20 cellular contexts compared by ENCODE assay signal in genomic region chr16:69916445-69916844, GRCh38. TPM values are rescaled to one million over a fixed set of nuclear protein-coding genes. Genes with fewer than 3 reads are reported as not detected.
DNase-seq lines count a peak whose midpoint lies in the region; ATAC-seq and TF ChIP-seq lines count a peak whose summit lies in the region.
"Had no signal": no experiment of that assay in that cellular context is flagged by ENCODE, and none has a peak within 500 bp of the region (broad histone marks: within the 10 kb centered on the region; RNA-seq: fewer than 3 reads in every experiment).

No MANE protein-coding gene starts in this region.

- H3K4me3 ChIP-seq in right cardiac atrium (ENCODE audit: low read length): no peak overlapping the region
- H3K4me3 ChIP-seq in neural progenitor cell: no peak overlapping the region
- no peak overlapping the region for H3K4me3 ChIP-seq in WERI-Rb-1 (ENCODE audit: low read depth, low read length)
- H3K4me3 ChIP-seq: left ventricle myocardium inferior, right atrium auricular region, upper lobe of left lung had no signal

- no peaks in the 10 kb centered on the region for H3K9me3 ChIP-seq in right cardiac atrium (ENCODE audit: control insufficient read depth, low read length)
- no peaks in the 10 kb centered on the region for H3K9me3 ChIP-seq in neural progenitor cell (ENCODE audit: low read depth)
- no peaks in the 10 kb centered on the region for H3K9me3 ChIP-seq in WERI-Rb-1 (ENCODE audit: severe bottlenecking)
- H3K9me3 ChIP-seq: left ventricle myocardium inferior, right atrium auricular region, upper lobe of left lung had no signal

- H3K79me2 ChIP-seq in neural progenitor cell (ENCODE audit: low read depth): no peaks in the 10 kb centered on the region

- no peak overlapping the region for H3K9ac ChIP-seq in neural progenitor cell

- no peaks in the 10 kb centered on the region for H3F3A ChIP-seq in neural progenitor cell (ENCODE audit: low read depth)

- ATAC-seq in right cardiac atrium (no peak), left cardiac atrium (no peak), HG02759 (IDR thresholded peaks at IDR 0.05; ENCODE audit: unreplicated experiment) (no peak)
- ATAC-seq: activated naive CD8-positive, alpha-beta T cell treated with anti-CD3 and anti-CD28 coated beads, Interleukin-2, amount 50 U/mL, for 24 hours; stimulated activated naive CD8-positive, alpha-beta T cell treated with anti-CD3 and anti-CD28 coated beads, Interleukin-15, amount 100 ng/mL, for 72 hours had no signal

- peak overlapping the region; percentile 70 for H3K27ac Mint-ChIP-seq in chondrocyte (ENCODE audit: unreplicated experiment)
- peak overlapping the region; percentile 7 for H3K27ac Mint-ChIP-seq in neural progenitor cell
- H3K27ac Mint-ChIP-seq: activated naive CD8-positive, alpha-beta T cell treated with anti-CD3 and anti-CD28 coated beads, Interleukin-2, amount 50 U/mL, for 24 hours; dendritic cell treated with granulocyte-macrophage colony-stimulating factor and Interleukin-4, amounts not matched to agents 40 ng/mL and 50 ng/mL, for 4 days had no signal

- H3K4me2 ChIP-seq in neural progenitor cell: no peak overlapping the region

- DNase-seq in right cardiac atrium (no peak), left cardiac atrium (no peak), chondrocyte (ENCODE audit: low spot score) (no peak), neural progenitor cell (ENCODE audit: low spot score) (no peak), NCI-H187 (lab: John Stamatoyannopoulos, UW) (no peak), NCI-H1105 (lab: John Stamatoyannopoulos, UW) (no peak), WERI-Rb-1 (no peak)
- DNase-seq: activated CD4-positive, alpha-beta T cell treated with anti-CD3 and anti-CD28 coated beads, Interleukin-2, amount 50 U/mL, for 4 hours; activated effector memory CD4-positive, alpha-beta T cell treated with anti-CD3 and anti-CD28 coated beads, Interleukin-2, amount 50 U/mL, for 16 hours; activated naive CD8-positive, alpha-beta T cell treated with anti-CD3 and anti-CD28 coated beads, Interleukin-2, amount 50 U/mL, for 24 hours; left ventricle myocardium inferior; NCI-H1105 treated with DMSO at 0.1 percent for 48 hours; NCI-H524; stimulated activated CD4-positive, alpha-beta T cell treated with anti-CD3 and anti-CD28 coated beads, Interleukin-12 subunit alpha, Interleukin-12 subunit beta, amount 100 ng/mL, for 4 hours; stimulated activated CD4-positive, alpha-beta T cell treated with anti-CD3 and anti-CD28 coated beads, Interleukin-4, amount 100 ng/mL, for 4 hours; stimulated activated naive CD8-positive, alpha-beta T cell treated with anti-CD3 and anti-CD28 coated beads, Interleukin-15, amount 100 ng/mL, for 72 hours; upper lobe of left lung had no signal

- no peaks in the 10 kb centered on the region for H3K9me3 Mint-ChIP-seq in chondrocyte (ENCODE audit: low read depth)
- H3K9me3 Mint-ChIP-seq in neural progenitor cell: no peaks in the 10 kb centered on the region
- H3K9me3 Mint-ChIP-seq: activated naive CD8-positive, alpha-beta T cell treated with anti-CD3 and anti-CD28 coated beads, Interleukin-2, amount 50 U/mL, for 24 hours; dendritic cell treated with granulocyte-macrophage colony-stimulating factor and Interleukin-4, amounts not matched to agents 40 ng/mL and 50 ng/mL, for 4 days; stimulated activated naive CD8-positive, alpha-beta T cell treated with anti-CD3 and anti-CD28 coated beads, Interleukin-15, amount 100 ng/mL, for 72 hours had no signal

- H3K27me3 ChIP-seq in right cardiac atrium (ENCODE audit: control insufficient read depth, insufficient read depth) (no peaks in the 10 kb centered on the region), neural progenitor cell (no peaks in the 10 kb centered on the region), WERI-Rb-1 (ENCODE audit: insufficient read depth, low read depth, severe bottlenecking) (no peaks in the 10 kb centered on the region)
- H3K27me3 ChIP-seq: right atrium auricular region, upper lobe of left lung had no signal

- WGBS in right cardiac atrium: 91% methylated on average over 2 of the region's 2 CpGs

- H4K20me1 ChIP-seq in neural progenitor cell (ENCODE audit: low read depth): no peaks in the 10 kb centered on the region

- TF ChIP-seq CTCF in chondrocyte (IDR thresholded peaks at IDR 0.05) (no peak), neural progenitor cell (IDR thresholded peaks at IDR 0.05) (no peak), WERI-Rb-1 (IDR thresholded peaks at IDR 0.05; ENCODE audit: low read depth, low read length) (no peak)

- H2AFZ ChIP-seq in neural progenitor cell (replicated peaks): no peak overlapping the region

- no peaks in the 10 kb centered on the region for H3K36me3 ChIP-seq in neural progenitor cell
- H3K36me3 ChIP-seq in WERI-Rb-1: no peaks in the 10 kb centered on the region
- H3K36me3 ChIP-seq: right atrium auricular region had no signal

- H3K4me3 Mint-ChIP-seq in chondrocyte (ENCODE audit: unreplicated experiment): no peak overlapping the region
- no peak overlapping the region for H3K4me3 Mint-ChIP-seq in neural progenitor cell
- H3K4me3 Mint-ChIP-seq: activated naive CD8-positive, alpha-beta T cell treated with anti-CD3 and anti-CD28 coated beads, Interleukin-2, amount 50 U/mL, for 24 hours; dendritic cell treated with granulocyte-macrophage colony-stimulating factor and Interleukin-4, amounts not matched to agents 40 ng/mL and 50 ng/mL, for 4 days; stimulated activated naive CD8-positive, alpha-beta T cell treated with anti-CD3 and anti-CD28 coated beads, Interleukin-15, amount 100 ng/mL, for 72 hours had no signal

- intact Hi-C loops in right cardiac atrium (cut with DNase I) (loop anchor here in 1 of 4 donors (2.0 kb wide), 1 partner anchor 16 kb away; no protein-coding TSS in a partner anchor), left cardiac atrium (cut with DNase I) (no loop called here)

- no peaks in the 10 kb centered on the region for H3K27me3 Mint-ChIP-seq in chondrocyte (ENCODE audit: low read depth)
- peaks cover 3% of the 10 kb centered on the region for H3K27me3 Mint-ChIP-seq in neural progenitor cell (ENCODE audit: insufficient read depth, low read depth)
- H3K27me3 Mint-ChIP-seq: activated naive CD8-positive, alpha-beta T cell treated with anti-CD3 and anti-CD28 coated beads, Interleukin-2, amount 50 U/mL, for 24 hours; dendritic cell treated with granulocyte-macrophage colony-stimulating factor and Interleukin-4, amounts not matched to agents 40 ng/mL and 50 ng/mL, for 4 days; stimulated activated naive CD8-positive, alpha-beta T cell treated with anti-CD3 and anti-CD28 coated beads, Interleukin-15, amount 100 ng/mL, for 72 hours had no signal

- H3K36me3 Mint-ChIP-seq in chondrocyte (ENCODE audit: low read depth) (no peaks in the 10 kb centered on the region), neural progenitor cell (peaks cover 3% of the 10 kb centered on the region)

- H3K4me1 ChIP-seq in right cardiac atrium (ENCODE audit: control insufficient read depth, insufficient read depth, low read length) (no peaks in the 10 kb centered on the region), neural progenitor cell (peaks cover 15% of the 10 kb centered on the region)

- peak overlapping the region; percentile 27 for H3K27ac ChIP-seq in right cardiac atrium (ENCODE audit: low read length)
- H3K27ac ChIP-seq in neural progenitor cell: no peak overlapping the region
- H3K27ac ChIP-seq in WERI-Rb-1: no peak overlapping the region
- H3K27ac ChIP-seq: left ventricle myocardium inferior had no signal

- H3K4me1 Mint-ChIP-seq in chondrocyte (ENCODE audit: low read depth) (peaks cover 29% of the 10 kb centered on the region), neural progenitor cell (peaks cover 13% of the 10 kb centered on the region)
- H3K4me1 Mint-ChIP-seq: activated naive CD8-positive, alpha-beta T cell treated with anti-CD3 and anti-CD28 coated beads, Interleukin-2, amount 50 U/mL, for 24 hours; stimulated activated naive CD8-positive, alpha-beta T cell treated with anti-CD3 and anti-CD28 coated beads, Interleukin-15, amount 100 ng/mL, for 72 hours had no signal

RNA-seq across cellular contexts. Expression of gene CLEC18A, which starts 34.7 kb away (rescaled TPM):
- total RNA-seq in right cardiac atrium (under 1 TPM; 0.34 to 0.74 (median 0.48) TPM), left cardiac atrium (under 1 TPM; 0.21 to 0.24 TPM), chondrocyte (3.5 to 4.5 TPM (median 4.3 TPM) in 3 replicates), neural progenitor cell (ENCODE audit: low replicate concordance) (5.9 and 14.5 TPM in 2 replicates)
- polyA plus RNA-seq in right cardiac atrium: 0.18 TPM
